Comparison of ENCODE assay signal across 8 cellular contexts in genomic region chr1:243842978-243843490, GRCh38. TPM values are rescaled to one million over a fixed set of nuclear protein-coding genes. Genes with fewer than 3 reads are reported as not detected.
DNase-seq lines count a peak whose midpoint lies in the region; ATAC-seq and TF ChIP-seq lines count a peak whose summit lies in the region.

No MANE protein-coding gene starts in this region.

- H3K27me3 Mint-ChIP-seq in CD8-positive, alpha-beta T cell (ENCODE audit: low read depth): no peaks in the 10 kb centered on the region
- no peaks in the 10 kb centered on the region for H3K27me3 Mint-ChIP-seq in endodermal cell (ENCODE audit: insufficient read depth)

- H3K36me3 Mint-ChIP-seq in CD8-positive, alpha-beta T cell: peaks cover 12% of the 10 kb centered on the region
- H3K36me3 Mint-ChIP-seq in endodermal cell (ENCODE audit: low read depth): no peaks in the 10 kb centered on the region

- H3K9me3 Mint-ChIP-seq in CD8-positive, alpha-beta T cell: peaks cover 2% of the 10 kb centered on the region
- H3K9me3 Mint-ChIP-seq in endodermal cell: no peaks in the 10 kb centered on the region

- H3K27ac Mint-ChIP-seq in CD8-positive, alpha-beta T cell: peak overlapping the region; percentile 92
- H3K27ac Mint-ChIP-seq in endodermal cell: peak overlapping the region; percentile 28

- ATAC-seq in CD8-positive, alpha-beta T cell: peak; percentile 45
- no peak for ATAC-seq in HG02885 (IDR thresholded peaks at IDR 0.05; ENCODE audit: poor library complexity, unreplicated experiment)

- no peak for TF ChIP-seq CTCF in CD8-positive, alpha-beta T cell (IDR thresholded peaks at IDR 0.05)
- no peak for TF ChIP-seq CTCF in endodermal cell (conservative IDR thresholded peaks at IDR 0.05)

- peaks cover 67% of the 10 kb centered on the region for H3K4me1 Mint-ChIP-seq in CD8-positive, alpha-beta T cell (ENCODE audit: low read depth)
- H3K4me1 Mint-ChIP-seq in endodermal cell: peaks cover 1% of the 10 kb centered on the region

- H3K9me3 ChIP-seq in CD8-positive, alpha-beta T cell (ENCODE audit: low read length): no peaks in the 10 kb centered on the region
- H3K9me3 ChIP-seq in SJSA1 (replicated peaks) (no peaks in the 10 kb centered on the region), endodermal cell (ENCODE audit: control insufficient read depth, low read length) (no peaks in the 10 kb centered on the region)

- no peak overlapping the region for H3K27ac ChIP-seq in CD8-positive, alpha-beta T cell (ENCODE audit: low read depth, low read length)
- peak overlapping the region; percentile 93 for H3K27ac ChIP-seq in SJSA1
- H3K27ac ChIP-seq in endodermal cell (ENCODE audit: low read depth, low read length): peak overlapping the region; percentile 57

- H3K4me1 ChIP-seq in CD8-positive, alpha-beta T cell (ENCODE audit: insufficient read depth, low read length): peaks cover 26% of the 10 kb centered on the region
- H3K4me1 ChIP-seq in SJSA1 (replicated peaks): peaks cover 30% of the 10 kb centered on the region
- H3K4me1 ChIP-seq in endodermal cell (ENCODE audit: control insufficient read depth, insufficient read depth, low read length): no peaks in the 10 kb centered on the region

- H3K4me3 ChIP-seq in CD8-positive, alpha-beta T cell (ENCODE audit: low read depth, low read length): no peak overlapping the region
- H3K4me3 ChIP-seq in SJSA1: peak overlapping the region; percentile 27
- no peak overlapping the region for H3K4me3 ChIP-seq in endodermal cell (ENCODE audit: low read length)

- CTCF ChIA-PET in CD8-positive, alpha-beta T cell (lab: Charles Lee): no interaction called here

- intact Hi-C loops in CD8-positive, alpha-beta T cell (cut with DNase I, micrococcal nuclease): no loop called here

- no peak overlapping the region for H3K9ac ChIP-seq in endodermal cell (ENCODE audit: extremely low read depth, low read length, poor library complexity, severe bottlenecking)

- POLR2A ChIA-PET in CD8-positive, alpha-beta T cell (lab: Charles Lee): no interaction called here

- 81 to 92% methylated on average over 2 to 4 of the region's 4 CpGs for WGBS in endodermal cell (ENCODE audit: insufficient coverage in 1 of 2, insufficient read length in 1 of 2), 2 experiments

- peak overlapping the region; percentile 62 for H3K4me3 Mint-ChIP-seq in CD8-positive, alpha-beta T cell
- no peak overlapping the region for H3K4me3 Mint-ChIP-seq in endodermal cell

- H3K36me3 ChIP-seq in CD8-positive, alpha-beta T cell (ENCODE audit: insufficient read depth, low read length): no peaks in the 10 kb centered on the region
- H3K36me3 ChIP-seq in SJSA1 (no peaks in the 10 kb centered on the region), endodermal cell (ENCODE audit: control insufficient read depth, insufficient read depth, low read length) (no peaks in the 10 kb centered on the region)

- no peaks in the 10 kb centered on the region for H3K27me3 ChIP-seq in CD8-positive, alpha-beta T cell (ENCODE audit: insufficient read depth, low read length)
- no peaks in the 10 kb centered on the region for H3K27me3 ChIP-seq in SJSA1 (replicated peaks)
- H3K27me3 ChIP-seq in endodermal cell (ENCODE audit: control insufficient read depth, insufficient read depth, low read length, poor library complexity, severe bottlenecking): no peaks in the 10 kb centered on the region

- DNase-seq in CD8-positive, alpha-beta T cell: peak in 1 of 7 experiments; percentile 29
- DNase-seq in SJSA1 (ENCODE audit: low read depth in 1 of 2, low spot score in 2 of 2) (peak; percentile 70 to 91), endodermal cell (no peak), non-pigmented ciliary epithelial cell (ENCODE audit: low read depth) (peak; percentile 60), cortex of kidney (lab: John Stamatoyannopoulos, UW) (no peak), hippocampal formation (lab: John Stamatoyannopoulos, UW) (no peak)
- DNase-seq in activated CD4-positive, CD25-positive, alpha-beta regulatory T cell (lab: John Stamatoyannopoulos, UW): no peak

RNA-seq across cellular contexts. Expression of gene AKT3, which starts 7.0 kb away (rescaled TPM):
- total RNA-seq in CD8-positive, alpha-beta T cell: 10 to 100 TPM; 76.6 to 83.2 TPM
- total RNA-seq in SJSA1 (2014; rRNA removed; shearing (Covaris generic)): 33.7 and 55.0 TPM in 2 replicates
- total RNA-seq in endodermal cell: 10 to 100 TPM; 38.2 to 49.1 TPM
- 57.5 TPM for polyA plus RNA-seq in endodermal cell (2013, experiment 1 of 2)
- polyA plus RNA-seq in endodermal cell (2013, experiment 2 of 2): 55.3 TPM

Comparison
In these comparisons a context has a peak if more than half of its experiments do, and no peak if none do; other contexts are left out.
1. DNase-seq: peak in SJSA1 (2 of 2) and non-pigmented ciliary epithelial cell (single experiment); none in endodermal cell (single experiment), cortex of kidney (single experiment), activated CD4-positive, CD25-positive, alpha-beta regulatory T cell (0 of 4) and hippocampal formation (0 of 2).